21 cellular contexts compared by ENCODE assay signal in the genomic region with DNA sequence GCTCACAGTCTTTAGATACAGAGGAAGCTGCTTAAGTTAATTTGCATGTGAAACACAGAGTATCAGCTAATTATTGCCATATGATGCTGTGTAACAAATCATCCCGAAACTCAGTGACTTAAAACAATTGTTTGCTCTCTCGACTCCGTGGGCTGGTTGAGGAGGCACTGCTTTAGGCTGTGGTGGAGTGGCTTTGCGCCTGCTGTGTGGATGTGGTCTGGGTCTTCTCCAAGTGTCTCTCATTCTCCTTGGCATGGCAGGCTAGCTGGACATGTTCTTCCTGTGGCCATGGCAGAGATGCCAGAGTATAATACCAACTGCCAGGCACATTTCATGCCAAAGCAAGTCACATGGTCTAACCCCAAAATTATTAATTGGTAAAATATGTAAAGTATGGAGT. TPM values are rescaled to one million over a fixed set of nuclear protein-coding genes. Genes with fewer than 3 reads are reported as not detected.
DNase-seq lines count a peak whose midpoint lies in the region; ATAC-seq and TF ChIP-seq lines count a peak whose summit lies in the region.
"Had no signal": no experiment of that assay in that cellular context is flagged by ENCODE, and none has a peak within 500 bp of the region (broad histone marks: within the 10 kb centered on the region; RNA-seq: fewer than 3 reads in every experiment).

No MANE protein-coding gene starts in this region.

- TF ChIP-seq CTCF in IMR-90 (conservative IDR thresholded peaks at IDR 0.05; ENCODE audit: low read depth, low read length) = no peak

- no peak overlapping the region for H2BK120ac ChIP-seq in IMR-90 (ENCODE audit: low read depth, low read length)

- H3K27ac ChIP-seq in IMR-90 (ENCODE audit: insufficient read depth, low read length) = no peak overlapping the region
- H3K27ac ChIP-seq in CD8-positive, alpha-beta memory T cell (ENCODE audit: low read depth, low read length) = no peak overlapping the region
- H3K27ac ChIP-seq: SJCRH30 had no signal

- peaks cover 5% of the 10 kb centered on the region; the same call in 1 of the 2 replicates for H3K9me1 ChIP-seq in IMR-90 (ENCODE audit: insufficient read depth, low read length)

- H4K5ac ChIP-seq in IMR-90 (ENCODE audit: low read depth, low read length) = no peak overlapping the region

- dilution Hi-C loops in IMR-90 (cut with HindIII; ENCODE audit: low sequenced_read_pairs, unreplicated experiment) = no loop called here

- peaks cover 5% of the 10 kb centered on the region for H3K4me1 ChIP-seq in IMR-90 (ENCODE audit: control insufficient read depth, insufficient read depth, low read length)
- H3K4me1 ChIP-seq in CD8-positive, alpha-beta memory T cell (ENCODE audit: insufficient read depth, low read length) = no peaks in the 10 kb centered on the region
- H3K4me1 ChIP-seq: SJCRH30 had no signal

- no peak overlapping the region for H2AK9ac ChIP-seq in IMR-90 (replicated peaks; ENCODE audit: low read depth, low read length, poor library complexity)

- no peaks in the 10 kb centered on the region for H3K27me3 ChIP-seq in IMR-90 (ENCODE audit: control insufficient read depth, insufficient read depth, low read length)
- no peaks in the 10 kb centered on the region for H3K27me3 ChIP-seq in CD8-positive, alpha-beta memory T cell (ENCODE audit: insufficient read depth, low read length, poor library complexity, severe bottlenecking)
- H3K27me3 ChIP-seq: SJCRH30 had no signal

- ATAC-seq in IMR-90 (ENCODE audit: low read depth) (no peak), GM18867 (IDR thresholded peaks at IDR 0.05; ENCODE audit: unreplicated experiment) (no peak)
- ATAC-seq in stimulated activated effector memory CD8-positive, alpha-beta T cell treated with anti-CD3 and anti-CD28 coated beads, Interleukin-12 subunit alpha, Interleukin-12 subunit beta, amount 100 ng/mL, for 72 hours = peak; percentile 61
- ATAC-seq: K562 had no signal

- H3K4me2 ChIP-seq in IMR-90 (ENCODE audit: low read depth, low read length) = no peak overlapping the region

- no peak overlapping the region for H2BK5ac ChIP-seq in IMR-90 (ENCODE audit: low read depth, low read length, poor library complexity, severe bottlenecking)

- peaks cover 7% of the 10 kb centered on the region for H3K36me3 Mint-ChIP-seq in activated CD4-positive, alpha-beta memory T cell treated with anti-CD3 and anti-CD28 coated beads for 36 hours
- H3K36me3 Mint-ChIP-seq in activated CD4-positive, alpha-beta memory T cell treated with anti-CD3 and anti-CD28 coated beads, Interleukin-2, amount 10 ng/mL, durations not matched to agents 7 days and 5 days (ENCODE audit: low read depth) = no peaks in the 10 kb centered on the region
- H3K36me3 Mint-ChIP-seq in stimulated activated effector memory CD8-positive, alpha-beta T cell treated with anti-CD3 and anti-CD28 coated beads, Interleukin-12 subunit alpha, Interleukin-12 subunit beta, amount 100 ng/mL, for 72 hours = no peaks in the 10 kb centered on the region
- H3K36me3 Mint-ChIP-seq in CD8-positive, alpha-beta memory T cell = peaks cover 0 to 28% (median 2%) of the 10 kb centered on the region in 3 donors

- peaks cover 7% of the 10 kb centered on the region; the same call in 1 of the 2 replicates for H4K20me1 ChIP-seq in IMR-90 (ENCODE audit: insufficient read depth, low read length)

- POLR2A ChIA-PET in activated CD4-positive, alpha-beta memory T cell treated with anti-CD3 and anti-CD28 coated beads for 36 hours (lab: Charles Lee) = no interaction called here
- POLR2A ChIA-PET in activated CD4-positive, alpha-beta memory T cell treated with anti-CD3 and anti-CD28 coated beads, Interleukin-2, amount 10 ng/mL, durations not matched to agents 7 days and 5 days (lab: Charles Lee) = no interaction called here
- POLR2A ChIA-PET in IMR-90 (lab: Charles Lee; ENCODE audit: unreplicated experiment) = no interaction called here
- POLR2A ChIA-PET in CD8-positive, alpha-beta memory T cell (lab: Charles Lee) = no interaction called here

- in situ Hi-C loops in IMR-90 (cut with MboI; ENCODE audit: low sequenced_read_pairs) = no loop called here

- peaks cover 2% of the 10 kb centered on the region; the same call in 1 of the 2 replicates for H3K9me3 ChIP-seq in IMR-90 (ENCODE audit: control insufficient read depth, insufficient read depth, low read length)
- H3K9me3 ChIP-seq in CD8-positive, alpha-beta memory T cell (ENCODE audit: low read length) = no peaks in the 10 kb centered on the region
- H3K9me3 ChIP-seq: SJCRH30 had no signal

- no peak overlapping the region for H3K4me3 Mint-ChIP-seq in activated CD4-positive, alpha-beta memory T cell treated with anti-CD3 and anti-CD28 coated beads for 36 hours
- no peak overlapping the region for H3K4me3 Mint-ChIP-seq in activated CD4-positive, alpha-beta memory T cell treated with anti-CD3 and anti-CD28 coated beads, Interleukin-2, amount 10 ng/mL, durations not matched to agents 7 days and 5 days
- no peak overlapping the region for H3K4me3 Mint-ChIP-seq in stimulated activated effector memory CD8-positive, alpha-beta T cell treated with anti-CD3 and anti-CD28 coated beads, Interleukin-12 subunit alpha, Interleukin-12 subunit beta, amount 100 ng/mL, for 72 hours
- no peak overlapping the region for H3K4me3 Mint-ChIP-seq in CD8-positive, alpha-beta memory T cell
- H3K4me3 Mint-ChIP-seq: B cell had no signal

- TF ChIP-seq RAD21 in IMR-90 (IDR thresholded peaks at IDR 0.05; ENCODE audit: low read length) = no peak

- CTCF ChIA-PET in activated CD4-positive, alpha-beta memory T cell treated with anti-CD3 and anti-CD28 coated beads for 36 hours (lab: Charles Lee) = no interaction called here
- CTCF ChIA-PET in activated CD4-positive, alpha-beta memory T cell treated with anti-CD3 and anti-CD28 coated beads, Interleukin-2, amount 10 ng/mL, durations not matched to agents 7 days and 5 days (lab: Charles Lee) = interaction anchor here (1.3 kb wide), 1 partner anchor 19 kb away, joined by 3 read pairs; no protein-coding TSS in a partner anchor
- CTCF ChIA-PET in IMR-90 (lab: Yijun Ruan, JAX) = no interaction called here
- CTCF ChIA-PET in CD8-positive, alpha-beta memory T cell (lab: Charles Lee) = no interaction called here

- DNase-seq in activated CD4-positive, alpha-beta memory T cell treated with anti-CD3 and anti-CD28 coated beads for 36 hours = peak; percentile 41
- DNase-seq in activated CD4-positive, alpha-beta memory T cell treated with anti-CD3 and anti-CD28 coated beads, Interleukin-2, amount 10 ng/mL, durations not matched to agents 7 days and 5 days = no peak
- DNase-seq in IMR-90 = no peak
- peak; percentile 31 for DNase-seq in astrocyte of the hippocampus (ENCODE audit: low read depth, low spot score)
- no peak for DNase-seq in stimulated activated effector memory CD8-positive, alpha-beta T cell treated with anti-CD3 and anti-CD28 coated beads, Interleukin-12 subunit alpha, Interleukin-12 subunit beta, amount 100 ng/mL, for 72 hours (ENCODE audit: low spot score in 2 of 2)
- DNase-seq in stimulated activated naive CD4-positive, alpha-beta T cell treated with Interleukin-2 at 50 U/mL for 16 hours (lab: John Stamatoyannopoulos, UW) = no peak
- DNase-seq in CD8-positive, alpha-beta memory T cell = no peak
- DNase-seq: DMS79, H7, NCI-H1417, NCI-H1694 treated with DMSO at 0.1 percent for 48 hours, NCI-H2081 treated with DMSO at 0.1 percent for 48 hours, NCI-H2171 treated with DMSO at 0.1 percent for 48 hours, NCI-H524 treated with DMSO at 0.1 percent for 48 hours, NCI-H82, SJCRH30, T-helper 1 cell had no signal

- no peaks in the 10 kb centered on the region for H3K27me3 Mint-ChIP-seq in activated CD4-positive, alpha-beta memory T cell treated with anti-CD3 and anti-CD28 coated beads for 36 hours
- no peaks in the 10 kb centered on the region for H3K27me3 Mint-ChIP-seq in activated CD4-positive, alpha-beta memory T cell treated with anti-CD3 and anti-CD28 coated beads, Interleukin-2, amount 10 ng/mL, durations not matched to agents 7 days and 5 days
- H3K27me3 Mint-ChIP-seq in CD8-positive, alpha-beta memory T cell = peaks cover 3 to 4% of the 10 kb centered on the region in 2 donors
- H3K27me3 Mint-ChIP-seq: B cell had no signal

- peak overlapping the region; percentile 17; the same call in 1 of the 2 replicates for H3K4ac ChIP-seq in IMR-90 (ENCODE audit: low read depth, low read length)

- H2BK15ac ChIP-seq in IMR-90 (ENCODE audit: low read depth, low read length) = 0 out of 3 replicates have a peak overlapping the region, but pooled peaks have one; percentile 14

- no CpG with 5 or more reads among the region's 4 CpGs for WGBS in IMR-90 (ENCODE audit: extremely low coverage in 2 of 2, insufficient read length in 1 of 2), 2 experiments

- TF ChIP-seq POLR2A in IMR-90 (IDR thresholded peaks at IDR 0.05; ENCODE audit: low read depth, low read length) = no peak

- no peak overlapping the region for H3K56ac ChIP-seq in IMR-90 (ENCODE audit: extremely low read depth, insufficient read depth, low read length)

- H2BK20ac ChIP-seq in IMR-90 (ENCODE audit: low read depth, low read length) = 0 out of 2 replicates have a peak overlapping the region, but pooled peaks have one; percentile 10

- H3K79me1 ChIP-seq in IMR-90 (ENCODE audit: low read depth in 1 of 2, low read length in 2 of 2) = peaks cover 13 to 45% of the 10 kb centered on the region in 2 experiments

- intact Hi-C loops in activated CD4-positive, alpha-beta memory T cell treated with anti-CD3 and anti-CD28 coated beads for 36 hours (cut with micrococcal nuclease) = no loop called here
- intact Hi-C loops in IMR-90 (cut with micrococcal nuclease) = no loop called here

- H3K9ac ChIP-seq in IMR-90 (ENCODE audit: low read depth, low read length) = no peak overlapping the region

- H3K27ac Mint-ChIP-seq in activated CD4-positive, alpha-beta memory T cell treated with anti-CD3 and anti-CD28 coated beads for 36 hours = no peak overlapping the region
- no peak overlapping the region for H3K27ac Mint-ChIP-seq in activated CD4-positive, alpha-beta memory T cell treated with anti-CD3 and anti-CD28 coated beads, Interleukin-2, amount 10 ng/mL, durations not matched to agents 7 days and 5 days
- H3K27ac Mint-ChIP-seq in stimulated activated effector memory CD8-positive, alpha-beta T cell treated with anti-CD3 and anti-CD28 coated beads, Interleukin-12 subunit alpha, Interleukin-12 subunit beta, amount 100 ng/mL, for 72 hours = no peak overlapping the region
- peak overlapping the region in 1 of 8 donors; percentile 14 for H3K27ac Mint-ChIP-seq in CD8-positive, alpha-beta memory T cell
- H3K27ac Mint-ChIP-seq: B cell had no signal

- H3K18ac ChIP-seq in IMR-90 (ENCODE audit: low read depth, low read length) = no peak overlapping the region

- H4K8ac ChIP-seq in IMR-90 (ENCODE audit: low read depth in 2 of 2, low read length in 2 of 2) = 0 out of 4 replicates have a peak overlapping the region, but pooled peaks of 1 of the 2 experiments have one; percentile 5

- H3K23ac ChIP-seq in IMR-90 (ENCODE audit: low read depth, low read length) = no peak overlapping the region; the same call in 1 of the 2 replicates

- peak overlapping the region; percentile 73 for H3K14ac ChIP-seq in IMR-90 (replicated peaks; ENCODE audit: low read depth, low read length)

- H3K4me3 ChIP-seq in IMR-90 (ENCODE audit: insufficient read depth, low read depth, low read length) = no peak overlapping the region
- no peak overlapping the region for H3K4me3 ChIP-seq in CD8-positive, alpha-beta memory T cell (ENCODE audit: low read length)
- H3K4me3 ChIP-seq: K562, SJCRH30 had no signal

- H2AFZ ChIP-seq in IMR-90 (replicated peaks; ENCODE audit: low read length, poor library complexity) = peak overlapping the region; percentile 23

- no TSS peak for BruUV-seq in IMR-90 (replicated peaks; lab: Mats Ljungman, UMichigan)

- no peak overlapping the region for H4K91ac ChIP-seq in IMR-90 (ENCODE audit: insufficient read depth, low read depth, low read length)

- no peaks in the 10 kb centered on the region for H3K36me3 ChIP-seq in IMR-90 (ENCODE audit: control insufficient read depth, insufficient read depth, low read length)
- H3K36me3 ChIP-seq in CD8-positive, alpha-beta memory T cell (ENCODE audit: insufficient read depth, low read length) = no peaks in the 10 kb centered on the region
- H3K36me3 ChIP-seq: SJCRH30 had no signal

- H3K9me3 Mint-ChIP-seq in activated CD4-positive, alpha-beta memory T cell treated with anti-CD3 and anti-CD28 coated beads for 36 hours = peaks cover 21% of the 10 kb centered on the region
- H3K9me3 Mint-ChIP-seq in activated CD4-positive, alpha-beta memory T cell treated with anti-CD3 and anti-CD28 coated beads, Interleukin-2, amount 10 ng/mL, durations not matched to agents 7 days and 5 days = peaks cover 11% of the 10 kb centered on the region
- peaks cover 2% of the 10 kb centered on the region for H3K9me3 Mint-ChIP-seq in stimulated activated effector memory CD8-positive, alpha-beta T cell treated with anti-CD3 and anti-CD28 coated beads, Interleukin-12 subunit alpha, Interleukin-12 subunit beta, amount 100 ng/mL, for 72 hours
- H3K9me3 Mint-ChIP-seq in CD8-positive, alpha-beta memory T cell = peaks cover 5 to 21% (median 17%) of the 10 kb centered on the region in 5 donors

- H2AK5ac ChIP-seq in IMR-90 (ENCODE audit: low read depth, low read length) = peak overlapping the region; percentile 23; the same call in 1 of the 2 replicates

- H3K4me1 Mint-ChIP-seq in activated CD4-positive, alpha-beta memory T cell treated with anti-CD3 and anti-CD28 coated beads for 36 hours (ENCODE audit: low read depth) = peaks cover 12% of the 10 kb centered on the region
- H3K4me1 Mint-ChIP-seq in activated CD4-positive, alpha-beta memory T cell treated with anti-CD3 and anti-CD28 coated beads, Interleukin-2, amount 10 ng/mL, durations not matched to agents 7 days and 5 days = peaks cover 2% of the 10 kb centered on the region
- peaks cover 6% of the 10 kb centered on the region for H3K4me1 Mint-ChIP-seq in stimulated activated effector memory CD8-positive, alpha-beta T cell treated with anti-CD3 and anti-CD28 coated beads, Interleukin-12 subunit alpha, Interleukin-12 subunit beta, amount 100 ng/mL, for 72 hours
- H3K4me1 Mint-ChIP-seq in CD8-positive, alpha-beta memory T cell = peaks cover 0 to 7% (median 7%) of the 10 kb centered on the region in 3 donors

RNA-seq across cellular contexts. Expression of a gene that starts 40.9 kb away (rescaled TPM):
- 1 to 10 TPM; 6.4 to 6.6 TPM for total RNA-seq in activated CD4-positive, alpha-beta memory T cell treated with anti-CD3 and anti-CD28 coated beads for 36 hours
- 1 to 10 TPM; 5.5 to 7.1 TPM for total RNA-seq in activated CD4-positive, alpha-beta memory T cell treated with anti-CD3 and anti-CD28 coated beads, Interleukin-2, amount 10 ng/mL, durations not matched to agents 7 days and 5 days
- total RNA-seq in IMR-90 (2012; rRNA removed) = 31.7 and 36.7 TPM in 2 replicates
- 6.0 and 7.4 TPM in 2 replicates for polyA plus RNA-seq in IMR-90 (2012; rRNA removed)
- 1.6 and 2.4 TPM in 2 replicates for polyA plus RNA-seq in IMR-90 (2012; cell fraction: cytosol; rRNA removed)
- 5.8 and 13.1 TPM in 2 replicates for polyA plus RNA-seq in IMR-90 (2012; cell fraction: nucleus; rRNA removed; ENCODE audit: low replicate concordance)
- total RNA-seq in CD8-positive, alpha-beta memory T cell = 1 to 10 TPM; 2.7 to 3.3 TPM
- polyA plus RNA-seq in CD8-positive, alpha-beta memory T cell = 1.0 TPM
- total RNA-seq: A172 had no signal

Comparison
In these comparisons a context has a peak if more than half of its experiments do, and no peak if none do; other contexts are left out.
1. DNase-seq: peak in activated CD4-positive, alpha-beta memory T cell treated with anti-CD3 and anti-CD28 coated beads for 36 hours (single experiment) and astrocyte of the hippocampus (single experiment); none in activated CD4-positive, alpha-beta memory T cell treated with anti-CD3 and anti-CD28 coated beads, Interleukin-2, amount 10 ng/mL, durations not matched to agents 7 days and 5 days (single experiment), IMR-90 (single experiment), stimulated activated effector memory CD8-positive, alpha-beta T cell treated with anti-CD3 and anti-CD28 coated beads, Interleukin-12 subunit alpha, Interleukin-12 subunit beta, amount 100 ng/mL, for 72 hours (0 of 2), stimulated activated naive CD4-positive, alpha-beta T cell treated with Interleukin-2 at 50 U/mL for 16 hours (single experiment) and CD8-positive, alpha-beta memory T cell (0 of 5).